In genomic region chr4:40403079-40403478, GRCh38 we compare ENCODE assay signal across 11 cellular contexts.
"Had no signal": no experiment of that assay in that cellular context is flagged by ENCODE, and none has a peak within 500 bp of the region (broad histone marks: within the 10 kb centered on the region; RNA-seq: fewer than 3 reads in every experiment).

No MANE protein-coding gene starts in this region.

- H3K4me3 ChIP-seq: gastroesophageal sphincter, mucosa of descending colon had no signal

- H3K27me3 ChIP-seq: gastroesophageal sphincter had no signal

- H3K27me3 Mint-ChIP-seq: activated CD4-positive, alpha-beta memory T cell treated with anti-CD3 and anti-CD28 coated beads, Interleukin-2, amount 10 ng/mL, durations not matched to agents 7 days and 5 days had no signal

- H3K36me3 ChIP-seq: gastroesophageal sphincter had no signal

- H3K4me1 Mint-ChIP-seq: activated CD4-positive, alpha-beta memory T cell treated with anti-CD3 and anti-CD28 coated beads, Interleukin-2, amount 10 ng/mL, durations not matched to agents 7 days and 5 days had no signal

- H3K9me3 ChIP-seq: mucosa of descending colon had no signal

- H3K4me1 ChIP-seq: gastroesophageal sphincter had no signal

- ATAC-seq: activated T-cell treated with anti-CD3 and anti-CD28 coated beads, Interleukin-2, amount 50 U/mL, for 72 hours; gastroesophageal sphincter; mucosa of descending colon; natural killer cell treated with Interleukin-12 subunit alpha and Interleukin-12 subunit beta and Interleukin-15 and Interleukin-18, amount 100 ng/mL, for 72 hours; stimulated activated naive CD8-positive, alpha-beta T cell treated with anti-CD3 and anti-CD28 coated beads, Interleukin-15, Interleukin-2, amounts not matched to agents 100 U/mL and 50 U/mL, for 24 hours had no signal

- H3K27ac ChIP-seq: gastroesophageal sphincter had no signal

- DNase-seq: activated CD4-positive, alpha-beta memory T cell treated with anti-CD3 and anti-CD28 coated beads, Interleukin-2, amount 10 ng/mL, durations not matched to agents 7 days and 5 days; activated naive CD4-positive, alpha-beta T cell; activated T-cell treated with anti-CD3 and anti-CD28 coated beads, Interleukin-2, amount 50 U/mL, for 72 hours; kidney glomerular epithelial cell; mucosa of descending colon; stimulated activated CD4-positive, alpha-beta T cell treated with anti-CD3 and anti-CD28 coated beads, Interleukin-4, amount 100 ng/mL, for 1 hour; stimulated activated CD8-positive, alpha-beta memory T cell treated with anti-CD3 and anti-CD28 coated beads, Interleukin-4, amount 100 ng/mL, for 48 hours; stimulated activated naive CD8-positive, alpha-beta T cell treated with anti-CD3 and anti-CD28 coated beads, Interleukin-15, Interleukin-2, amounts not matched to agents 100 U/mL and 50 U/mL, for 24 hours; SW 1271 had no signal

- H3K27ac Mint-ChIP-seq: activated CD4-positive, alpha-beta memory T cell treated with anti-CD3 and anti-CD28 coated beads, Interleukin-2, amount 10 ng/mL, durations not matched to agents 7 days and 5 days; activated T-cell treated with anti-CD3 and anti-CD28 coated beads, Interleukin-2, amount 50 U/mL, for 72 hours; natural killer cell treated with Interleukin-12 subunit alpha and Interleukin-12 subunit beta and Interleukin-15 and Interleukin-18, amount 100 ng/mL, for 72 hours had no signal

- H3K9me3 Mint-ChIP-seq: natural killer cell treated with Interleukin-12 subunit alpha and Interleukin-12 subunit beta and Interleukin-15 and Interleukin-18, amount 100 ng/mL, for 72 hours had no signal

- H3K4me3 Mint-ChIP-seq: activated CD4-positive, alpha-beta memory T cell treated with anti-CD3 and anti-CD28 coated beads, Interleukin-2, amount 10 ng/mL, durations not matched to agents 7 days and 5 days; activated T-cell treated with anti-CD3 and anti-CD28 coated beads, Interleukin-2, amount 50 U/mL, for 72 hours; natural killer cell treated with Interleukin-12 subunit alpha and Interleukin-12 subunit beta and Interleukin-15 and Interleukin-18, amount 100 ng/mL, for 72 hours had no signal
